ENCODE assay signal across 22 cellular contexts in the genomic region with DNA sequence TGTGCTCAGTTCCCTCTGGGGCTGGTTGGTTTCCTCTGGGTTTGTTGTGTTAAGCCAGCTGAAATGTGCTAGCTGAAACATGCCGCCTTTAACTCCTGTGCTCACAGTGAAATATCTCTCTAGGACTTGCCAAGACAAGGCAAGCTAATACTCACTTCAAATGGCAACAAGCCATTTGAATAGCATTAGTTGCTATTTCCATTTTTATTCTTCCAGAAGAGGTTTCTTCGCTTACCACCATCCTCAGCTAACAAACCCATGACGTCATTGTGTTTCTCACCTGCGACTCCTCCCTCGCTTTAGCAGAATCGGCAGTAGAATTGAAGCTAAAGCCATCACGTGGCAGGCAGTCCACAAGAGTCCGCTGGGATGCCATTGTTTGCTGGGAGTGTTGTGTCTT.
"Had no signal": no experiment of that assay in that cellular context is flagged by ENCODE, and none has a peak within 500 bp of the region (broad histone marks: within the 10 kb centered on the region; RNA-seq: fewer than 3 reads in every experiment).

No MANE protein-coding gene starts in this region.

- H3K9me3 Mint-ChIP-seq: activated B cell treated with CpG ODN at 0.5 μM for 24 hours; activated CD4-positive, alpha-beta memory T cell treated with anti-CD3 and anti-CD28 coated beads for 36 hours; activated naive CD8-positive, alpha-beta T cell treated with anti-CD3 and anti-CD28 coated beads for 36 hours; naive thymus-derived CD8-positive, alpha-beta T cell; T-helper 1 cell treated with Interleukin-12 subunit alpha and Interleukin-12 subunit beta and Interleukin-4 antibody, amounts not matched to agents 30 μg/mL and 1 μg/mL, for 36 hours had no signal

- H3K27me3 ChIP-seq: cardiac muscle cell, esophagus muscularis mucosa, heart left ventricle, neural progenitor cell, spleen, upper lobe of left lung had no signal

- H3K9ac ChIP-seq: neural progenitor cell had no signal

- H3K4me1 Mint-ChIP-seq: activated B cell treated with CpG ODN at 0.5 μM for 24 hours, neural progenitor cell had no signal

- H3K27ac Mint-ChIP-seq: activated B cell treated with CpG ODN at 0.5 μM for 24 hours; activated CD4-positive, alpha-beta memory T cell treated with anti-CD3 and anti-CD28 coated beads for 36 hours; activated naive CD8-positive, alpha-beta T cell treated with anti-CD3 and anti-CD28 coated beads for 36 hours; neural progenitor cell; T-helper 1 cell treated with Interleukin-12 subunit alpha and Interleukin-12 subunit beta and Interleukin-4 antibody, amounts not matched to agents 30 μg/mL and 1 μg/mL, for 36 hours had no signal

- H3K4me3 ChIP-seq: cardiac muscle cell, esophagus muscularis mucosa, heart left ventricle, lower lobe of right lung, neural progenitor cell, spleen, thoracic aorta, upper lobe of left lung had no signal

- H3K36me3 Mint-ChIP-seq: activated CD4-positive, alpha-beta memory T cell treated with anti-CD3 and anti-CD28 coated beads for 36 hours; activated naive CD8-positive, alpha-beta T cell treated with anti-CD3 and anti-CD28 coated beads for 36 hours; naive thymus-derived CD8-positive, alpha-beta T cell; neural progenitor cell had no signal

- DNase-seq: activated B cell treated with CpG ODN at 0.5 μM for 24 hours; activated CD4-positive, alpha-beta memory T cell treated with anti-CD3 and anti-CD28 coated beads for 36 hours; activated CD4-positive, alpha-beta T cell treated with anti-CD3 and anti-CD28 coated beads for 4 hours; activated naive CD4-positive, alpha-beta T cell treated with Interleukin-2 at 50 U/mL for 16 hours; activated naive CD8-positive, alpha-beta T cell treated with anti-CD3 and anti-CD28 coated beads for 36 hours; activated T-cell treated with anti-CD3 and anti-CD28 coated beads, Interleukin-2, amount 50 U/mL, for 48 hours; amniotic stem cell; cortex of kidney; heart left ventricle; kidney; lower lobe of right lung; naive thymus-derived CD8-positive, alpha-beta T cell; spleen; stimulated activated CD4-positive, alpha-beta T cell treated with anti-CD3 and anti-CD28 coated beads, Interleukin-4, amount 100 ng/mL, for 1 hour; stimulated activated naive CD4-positive, alpha-beta T cell treated with Interleukin-2 at 50 U/mL for 16 hours; T1000; upper lobe of left lung had no signal

- H3K4me3 Mint-ChIP-seq: activated B cell treated with CpG ODN at 0.5 μM for 24 hours; activated CD4-positive, alpha-beta memory T cell treated with anti-CD3 and anti-CD28 coated beads for 36 hours; activated naive CD8-positive, alpha-beta T cell treated with anti-CD3 and anti-CD28 coated beads for 36 hours; naive thymus-derived CD8-positive, alpha-beta T cell; neural progenitor cell; T-helper 1 cell treated with Interleukin-12 subunit alpha and Interleukin-12 subunit beta and Interleukin-4 antibody, amounts not matched to agents 30 μg/mL and 1 μg/mL, for 36 hours had no signal

- ATAC-seq: heart left ventricle; lower lobe of right lung; naive thymus-derived CD8-positive, alpha-beta T cell had no signal

- H2AFZ ChIP-seq: neural progenitor cell had no signal

- H3K27ac ChIP-seq: cardiac muscle cell, esophagus muscularis mucosa, heart left ventricle, lower lobe of right lung, neural progenitor cell, spleen, thoracic aorta, upper lobe of left lung had no signal

- H3K4me1 ChIP-seq: esophagus muscularis mucosa, lower lobe of right lung, neural progenitor cell had no signal

- H3K4me2 ChIP-seq: neural progenitor cell had no signal

- H3K36me3 ChIP-seq: cardiac muscle cell, esophagus muscularis mucosa, heart left ventricle, lower lobe of right lung, neural progenitor cell, spleen, thoracic aorta, upper lobe of left lung had no signal

- FAIRE-seq: kidney had no signal

- H3K9me3 ChIP-seq: esophagus muscularis mucosa, heart left ventricle, lower lobe of right lung, spleen, thoracic aorta, upper lobe of left lung had no signal
